In the genomic region with DNA sequence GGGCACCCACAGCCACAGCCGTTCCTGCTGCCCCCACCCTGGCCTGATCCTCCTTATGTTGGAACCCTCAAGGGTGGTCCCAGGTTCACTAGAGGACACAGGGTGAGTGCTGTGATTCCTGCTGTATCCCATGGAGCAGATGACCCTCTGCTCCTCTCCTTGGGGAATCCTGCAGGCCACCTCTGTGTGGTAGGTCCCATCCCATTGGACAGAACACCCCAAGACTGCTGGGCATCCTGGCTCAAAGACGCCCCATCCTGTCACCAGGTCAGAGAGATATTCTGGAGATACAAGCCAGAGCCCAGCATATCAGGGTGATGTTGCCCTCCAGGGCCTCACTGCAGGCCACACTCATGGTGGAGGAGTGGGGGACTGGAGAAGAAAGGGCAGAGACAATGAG, we compare ENCODE assay signal across 26 cellular contexts.
"Had no signal": no experiment of that assay in that cellular context is flagged by ENCODE, and none has a peak within 500 bp of the region (broad histone marks: within the 10 kb centered on the region; RNA-seq: fewer than 3 reads in every experiment).

No MANE protein-coding gene starts in this region.

- H3K27ac ChIP-seq: colonic mucosa, epithelial cell of prostate, esophagus squamous epithelium, gastrocnemius medialis, heart right ventricle, left lung, lower lobe of right lung had no signal

- ATAC-seq: effector memory CD8-positive, alpha-beta T cell; esophagus mucosa; gastrocnemius medialis; heart right ventricle; left cardiac atrium; left lung; left ventricle myocardium superior; lower lobe of right lung had no signal

- H3K27me3 ChIP-seq: colonic mucosa, gastrocnemius medialis had no signal

- H3K4me3 Mint-ChIP-seq: dendritic cell treated with granulocyte-macrophage colony-stimulating factor and Interleukin-4, amounts not matched to agents 40 ng/mL and 50 ng/mL, for 4 days; effector memory CD8-positive, alpha-beta T cell; endodermal cell had no signal

- H3K4me3 ChIP-seq: colonic mucosa, esophagus squamous epithelium, gastrocnemius medialis, heart right ventricle, left lung, lower lobe of right lung had no signal

- FAIRE-seq: endometrium, islet of Langerhans, keratinocyte had no signal

- H3K9me3 ChIP-seq: colonic mucosa, esophagus squamous epithelium, gastrocnemius medialis, heart right ventricle, left lung, lower lobe of right lung had no signal

- H3K27ac Mint-ChIP-seq: dendritic cell treated with granulocyte-macrophage colony-stimulating factor and Interleukin-4, amounts not matched to agents 40 ng/mL and 50 ng/mL, for 4 days; effector memory CD8-positive, alpha-beta T cell; endodermal cell had no signal

- H3K9me3 Mint-ChIP-seq: dendritic cell treated with granulocyte-macrophage colony-stimulating factor and Interleukin-4, amounts not matched to agents 40 ng/mL and 50 ng/mL, for 4 days; effector memory CD8-positive, alpha-beta T cell; endodermal cell had no signal

- DNase-seq: colonic mucosa; cortex of kidney; effector CD8-positive, alpha-beta T cell; effector memory CD8-positive, alpha-beta T cell; endodermal cell; erythroblast; esophagus squamous epithelium; foreskin fibroblast; foreskin melanocyte; gastrocnemius medialis; glutamatergic neuron; head of caudate nucleus; heart right ventricle; hippocampal formation; left cardiac atrium; left lung; left ventricle myocardium superior; lower lobe of right lung; mesendoderm; midbrain had no signal

- H3K36me3 ChIP-seq: colonic mucosa, esophagus squamous epithelium, gastrocnemius medialis, left lung, lower lobe of right lung had no signal
